Comparison of ENCODE assay signal across 1 cellular context in genomic region chr9:113935677-113936380, GRCh38.
TF ChIP-seq lines count a peak whose summit lies in the region.

No MANE protein-coding gene starts in this region.

TF ChIP-seq in GM23338, 12 proteins besides CTCF, POLR2A, EP300 and RAD21 (continued from another document):
- TF ChIP-seq REST (IDR thresholded peaks at IDR 0.05; ENCODE audit: unreplicated experiment) (no peak), STAT1 (IDR thresholded peaks at IDR 0.05; ENCODE audit: unreplicated experiment) (no peak), EZH2 (IDR thresholded peaks at IDR 0.05; ENCODE audit: low read depth, unreplicated experiment) (no peak)
